8 cellular contexts compared by ENCODE assay signal in the genomic region with DNA sequence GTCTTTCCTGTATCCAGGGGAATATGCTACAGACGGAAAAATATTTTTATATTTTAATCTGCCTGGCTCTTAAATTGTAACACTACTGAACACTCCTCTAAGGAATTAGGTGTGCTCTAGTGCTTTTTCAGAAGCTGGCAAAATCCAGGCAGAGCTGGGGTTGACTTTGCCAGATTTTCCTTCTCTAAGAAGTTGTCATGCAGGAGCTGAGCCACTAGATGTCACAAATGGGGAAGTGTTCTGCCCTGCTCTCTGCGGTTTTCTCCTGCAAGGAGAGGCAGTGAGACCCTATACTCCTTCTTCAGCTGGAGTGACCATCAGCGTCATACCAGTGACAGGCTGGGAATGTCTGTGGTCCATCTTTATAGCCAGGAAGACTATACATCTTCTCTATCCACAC.
DNase-seq lines count a peak whose midpoint lies in the region; ATAC-seq and TF ChIP-seq lines count a peak whose summit lies in the region.

No MANE protein-coding gene starts in this region.

- H3K4me3 ChIP-seq in HFF-Myc (replicated peaks; ENCODE audit: low read depth, low read length) = no peak overlapping the region

- ATAC-seq in left colon = peak; percentile 34
- ATAC-seq in HG02571 (IDR thresholded peaks at IDR 0.05; ENCODE audit: unreplicated experiment) = no peak

- TF ChIP-seq CTCF in HFF-Myc (IDR thresholded peaks at IDR 0.05; ENCODE audit: low read depth, low read length, missing control alignments) = peak; percentile 58

- intact Hi-C loops in left colon (cut with DNase I, micrococcal nuclease) = no loop called here

- in situ Hi-C loops in T47D (cut with HindIII; ENCODE audit: low pct_unique_long_range_greater_than_20kb, low sequenced_read_pairs) = no loop called here

- DNase-seq in Daoy (ENCODE audit: low read depth) = peak; percentile 61
- DNase-seq in HFF-Myc (ENCODE audit: extremely low read depth, low read depth) = peak; percentile 17
- DNase-seq in NCI-H524 treated with DMSO at 0.1 percent for 48 hours (lab: John Stamatoyannopoulos, UW) = peak; percentile 30
- DNase-seq in T47D (ENCODE audit: low read depth in 1 of 2, low spot score in 1 of 2) = peak; percentile 30 to 68
- peak in 1 of 2 donors; percentile 6 for DNase-seq in left colon
- DNase-seq in stimulated activated CD4-positive, alpha-beta T cell treated with anti-CD3 and anti-CD28 coated beads, Interleukin-4, amount 100 ng/mL, for 24 hours = no peak
- no peak for DNase-seq in NCI-H226

Comparison
In these comparisons a context has a peak if more than half of its experiments do, and no peak if none do; other contexts are left out.
1. DNase-seq: peak in Daoy (single experiment), HFF-Myc (single experiment), NCI-H524 treated with DMSO at 0.1 percent for 48 hours (single experiment) and T47D (2 of 2); none in stimulated activated CD4-positive, alpha-beta T cell treated with anti-CD3 and anti-CD28 coated beads, Interleukin-4, amount 100 ng/mL, for 24 hours (single experiment) and NCI-H226 (single experiment).